Comparison of ENCODE assay signal across 1 cellular context in genomic region chr1:244303610-244303969, GRCh38.
TF ChIP-seq lines count a peak whose summit lies in the region.

No MANE protein-coding gene starts in this region.

TF ChIP-seq in K562, 482 proteins besides CTCF, POLR2A, EP300 and RAD21 (continued from another document):
- TF ChIP-seq ZNF408 (CRISPR knock-in tag; IDR thresholded peaks at IDR 0.05; ENCODE audit: low read depth) (no peak), ZNF589 (CRISPR knock-in tag; IDR thresholded peaks at IDR 0.05; ENCODE audit: low read depth) (0 out of 2 replicates have a peak, but pooled peaks have one; percentile 23), ZNF197 (CRISPR knock-in tag; IDR thresholded peaks at IDR 0.05; ENCODE audit: low read depth) (peak; percentile 61; the same call in 1 of the 2 replicates), ZBTB33 (CRISPR knock-in tag; IDR thresholded peaks at IDR 0.05) (no peak), SRSF1 (IDR thresholded peaks at IDR 0.05; ENCODE audit: low read depth, low read length) (no peak), TRIM28 (IDR thresholded peaks at IDR 0.05) (no peak), BRF1 (IDR thresholded peaks at IDR 0.05; ENCODE audit: borderline replicate concordance, extremely low read depth, insufficient read length) (no peak), MECOM (CRISPR knock-in tag; IDR thresholded peaks at IDR 0.05) (no peak), ZFP36 (IDR thresholded peaks at IDR 0.05; ENCODE audit: low read depth, low read length, partially characterized antibody) (no peak), ZNF512 (tag; IDR thresholded peaks at IDR 0.05) (peak; percentile 48; the same call in 1 of the 2 replicates), PTBP1 (IDR thresholded peaks at IDR 0.05; ENCODE audit: low read depth, low read length) (no peak), TAL1 (IDR thresholded peaks at IDR 0.05) (no peak), FOS (IDR thresholded peaks at IDR 0.05; ENCODE audit: extremely low read depth, insufficient read length) (no peak), ZNF740 (CRISPR knock-in tag; IDR thresholded peaks at IDR 0.05) (0 out of 2 replicates have a peak, but pooled peaks have one; percentile 1), ZNF740 (tag; IDR thresholded peaks at IDR 0.05) (peak in 1 of 2 experiments; percentile 71; a peak in 1 of 4 replicates), BCOR (IDR thresholded peaks at IDR 0.05) (no peak), CHCHD3 (CRISPR knock-in tag; IDR thresholded peaks at IDR 0.05) (no peak), ZBTB7A (IDR thresholded peaks at IDR 0.05; ENCODE audit: borderline replicate concordance, control insufficient read depth, low read depth, low read length) (no peak), HSF4 (CRISPR knock-in tag; IDR thresholded peaks at IDR 0.05; ENCODE audit: borderline replicate concordance) (no peak), NR4A1 (CRISPR knock-in tag; IDR thresholded peaks at IDR 0.05) (no peak), NR4A1 (tag; IDR thresholded peaks at IDR 0.05) (peak; percentile 23; the same call in 1 of the 2 replicates), MYBL2 (IDR thresholded peaks at IDR 0.05; ENCODE audit: low read depth) (no peak), MYBL2 (CRISPR knock-in tag; IDR thresholded peaks at IDR 0.05; ENCODE audit: borderline replicate concordance) (no peak), GABPB1 (CRISPR knock-in tag; IDR thresholded peaks at IDR 0.05) (no peak), PATZ1 (CRISPR knock-in tag; IDR thresholded peaks at IDR 0.05; ENCODE audit: borderline replicate concordance) (no peak), SUPT5H (IDR thresholded peaks at IDR 0.05) (no peak), LARP7 (IDR thresholded peaks at IDR 0.05) (no peak), STAT5B (CRISPR knock-in tag; IDR thresholded peaks at IDR 0.05) (no peak), GTF2A2 (tag; IDR thresholded peaks at IDR 0.05) (0 out of 2 replicates have a peak, but pooled peaks have one; percentile 13), KLF10 (CRISPR knock-in tag; IDR thresholded peaks at IDR 0.05) (no peak), E2F3 (CRISPR knock-in tag; IDR thresholded peaks at IDR 0.05) (no peak), NRF1 (conservative IDR thresholded peaks at IDR 0.05 in 1 of 2, IDR thresholded peaks at IDR 0.05 in 1 of 2) (no peak), ZNF124 (CRISPR knock-in tag; IDR thresholded peaks at IDR 0.05) (no peak), MYC (IDR thresholded peaks at IDR 0.05; ENCODE audit: low read depth, low read length) (no peak), MYC (CRISPR knock-in tag; IDR thresholded peaks at IDR 0.05; ENCODE audit: borderline replicate concordance, low read depth) (0 out of 2 replicates have a peak, but pooled peaks have one; percentile 6), ELF1 (tag; IDR thresholded peaks at IDR 0.05) (no peak), IFI16 (CRISPR knock-in tag; IDR thresholded peaks at IDR 0.05) (no peak), KHSRP (IDR thresholded peaks at IDR 0.05) (no peak), TCF7 (IDR thresholded peaks at IDR 0.05; ENCODE audit: borderline replicate concordance) (no peak), SAFB (IDR thresholded peaks at IDR 0.05; ENCODE audit: borderline replicate concordance, low read depth, low read length) (no peak), CXXC5 (CRISPR knock-in tag; IDR thresholded peaks at IDR 0.05) (no peak), POLR3G (IDR thresholded peaks at IDR 0.05; ENCODE audit: extremely low read depth, insufficient read length, insufficient replicate concordance) (no peak), OTX1 (CRISPR knock-in tag; IDR thresholded peaks at IDR 0.05) (no peak), CHD1 (IDR thresholded peaks at IDR 0.05; ENCODE audit: low read length) (no peak), E2F5 (CRISPR knock-in tag; IDR thresholded peaks at IDR 0.05) (no peak), NFIC (IDR thresholded peaks at IDR 0.05) (peak; percentile 12; the same call in 1 of the 2 replicates)
- TF ChIP-seq, protein P1, sequence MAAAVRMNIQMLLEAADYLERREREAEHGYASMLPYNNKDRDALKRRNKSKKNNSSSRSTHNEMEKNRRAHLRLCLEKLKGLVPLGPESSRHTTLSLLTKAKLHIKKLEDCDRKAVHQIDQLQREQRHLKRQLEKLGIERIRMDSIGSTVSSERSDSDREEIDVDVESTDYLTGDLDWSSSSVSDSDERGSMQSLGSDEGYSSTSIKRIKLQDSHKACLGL (CRISPR knock-in tag; IDR thresholded peaks at IDR 0.05; ENCODE audit: borderline replicate concordance, poor library complexity, severe bottlenecking): no peak
- TF ChIP-seq, protein P2, sequence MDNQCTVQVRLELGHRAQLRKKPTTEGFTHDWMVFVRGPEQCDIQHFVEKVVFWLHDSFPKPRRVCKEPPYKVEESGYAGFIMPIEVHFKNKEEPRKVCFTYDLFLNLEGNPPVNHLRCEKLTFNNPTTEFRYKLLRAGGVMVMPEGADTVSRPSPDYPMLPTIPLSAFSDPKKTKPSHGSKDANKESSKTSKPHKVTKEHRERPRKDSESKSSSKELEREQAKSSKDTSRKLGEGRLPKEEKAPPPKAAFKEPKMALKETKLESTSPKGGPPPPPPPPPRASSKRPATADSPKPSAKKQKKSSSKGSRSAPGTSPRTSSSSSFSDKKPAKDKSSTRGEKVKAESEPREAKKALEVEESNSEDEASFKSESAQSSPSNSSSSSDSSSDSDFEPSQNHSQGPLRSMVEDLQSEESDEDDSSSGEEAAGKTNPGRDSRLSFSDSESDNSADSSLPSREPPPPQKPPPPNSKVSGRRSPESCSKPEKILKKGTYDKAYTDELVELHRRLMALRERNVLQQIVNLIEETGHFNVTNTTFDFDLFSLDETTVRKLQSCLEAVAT (IDR thresholded peaks at IDR 0.05): 0 out of 4 replicates have a peak, but pooled peaks of 1 of the 2 experiments have one; percentile 9
- TF ChIP-seq, protein P3, sequence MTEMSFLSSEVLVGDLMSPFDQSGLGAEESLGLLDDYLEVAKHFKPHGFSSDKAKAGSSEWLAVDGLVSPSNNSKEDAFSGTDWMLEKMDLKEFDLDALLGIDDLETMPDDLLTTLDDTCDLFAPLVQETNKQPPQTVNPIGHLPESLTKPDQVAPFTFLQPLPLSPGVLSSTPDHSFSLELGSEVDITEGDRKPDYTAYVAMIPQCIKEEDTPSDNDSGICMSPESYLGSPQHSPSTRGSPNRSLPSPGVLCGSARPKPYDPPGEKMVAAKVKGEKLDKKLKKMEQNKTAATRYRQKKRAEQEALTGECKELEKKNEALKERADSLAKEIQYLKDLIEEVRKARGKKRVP (CRISPR knock-in tag; IDR thresholded peaks at IDR 0.05): no peak
- TF ChIP-seq, protein P4, sequence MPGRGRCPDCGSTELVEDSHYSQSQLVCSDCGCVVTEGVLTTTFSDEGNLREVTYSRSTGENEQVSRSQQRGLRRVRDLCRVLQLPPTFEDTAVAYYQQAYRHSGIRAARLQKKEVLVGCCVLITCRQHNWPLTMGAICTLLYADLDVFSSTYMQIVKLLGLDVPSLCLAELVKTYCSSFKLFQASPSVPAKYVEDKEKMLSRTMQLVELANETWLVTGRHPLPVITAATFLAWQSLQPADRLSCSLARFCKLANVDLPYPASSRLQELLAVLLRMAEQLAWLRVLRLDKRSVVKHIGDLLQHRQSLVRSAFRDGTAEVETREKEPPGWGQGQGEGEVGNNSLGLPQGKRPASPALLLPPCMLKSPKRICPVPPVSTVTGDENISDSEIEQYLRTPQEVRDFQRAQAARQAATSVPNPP (IDR thresholded peaks at IDR 0.05; ENCODE audit: borderline replicate concordance, insufficient read depth, insufficient read length): no peak
- TF ChIP-seq, protein P5, sequence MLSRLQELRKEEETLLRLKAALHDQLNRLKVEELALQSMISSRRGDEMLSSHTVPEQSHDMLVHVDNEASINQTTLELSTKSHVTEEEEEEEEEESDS (CRISPR knock-in tag; IDR thresholded peaks at IDR 0.05): no peak
